ENCODE assay signal across 28 cellular contexts in genomic region chr10:56496087-56496486, GRCh38.
"Had no signal": no experiment of that assay in that cellular context is flagged by ENCODE, and none has a peak within 500 bp of the region (broad histone marks: within the 10 kb centered on the region; RNA-seq: fewer than 3 reads in every experiment).

No MANE protein-coding gene starts in this region.

- DNase-seq: effector memory CD8-positive, alpha-beta T cell; erythroblast; esophagus squamous epithelium; foreskin melanocyte; glutamatergic neuron; heart right ventricle; hippocampal formation; left cardiac atrium; left lung; mesenchymal stem cell; mucosa of descending colon; naive B cell; pancreas; right lobe of liver; small intestine; stimulated activated CD4-positive, alpha-beta T cell treated with anti-CD3 and anti-CD28 coated beads, Interleukin-1b, Interleukin-23, amount 100 ng/mL, for 48 hours; stimulated activated CD4-positive, alpha-beta T cell treated with anti-CD3 and anti-CD28 coated beads, Interleukin-4, amount 100 ng/mL, for 1 hour; stimulated activated CD8-positive, alpha-beta memory T cell treated with anti-CD3 and anti-CD28 coated beads, Interleukin-4, amount 100 ng/mL, for 48 hours; stimulated activated naive CD4-positive, alpha-beta T cell; stimulated activated naive CD8-positive, alpha-beta T cell treated with anti-CD3 and anti-CD28 coated beads, Interleukin-15, amount 100 ng/mL, for 72 hours; transverse colon; upper lobe of right lung; uterus had no signal

- ATAC-seq: effector memory CD8-positive, alpha-beta T cell; heart right ventricle; left cardiac atrium; left lung; mucosa of descending colon; natural killer cell treated with Interleukin-12 subunit alpha and Interleukin-12 subunit beta and Interleukin-15 and Interleukin-18, amount 100 ng/mL, for 72 hours; pancreas; right lobe of liver; stimulated activated naive CD8-positive, alpha-beta T cell treated with anti-CD3 and anti-CD28 coated beads, Interleukin-15, amount 100 ng/mL, for 72 hours; upper lobe of right lung had no signal

- H3K27ac ChIP-seq: esophagus squamous epithelium, heart right ventricle, left lung, neutrophil, pancreas, right lobe of liver, suprapubic skin, transverse colon, upper lobe of right lung, uterus had no signal

- H3K9me3 ChIP-seq: esophagus squamous epithelium, mucosa of descending colon, neutrophil, pancreas, right lobe of liver, suprapubic skin, transverse colon, upper lobe of right lung, uterus had no signal

- H3K36me3 ChIP-seq: esophagus squamous epithelium, heart right ventricle, left lung, neutrophil, pancreas, right lobe of liver, suprapubic skin, transverse colon, upper lobe of right lung, uterus had no signal

- H3K4me1 ChIP-seq: esophagus squamous epithelium, heart right ventricle, left lung, pancreas, right lobe of liver, suprapubic skin, transverse colon, upper lobe of right lung, uterus had no signal

- H3K27me3 ChIP-seq: esophagus squamous epithelium, heart right ventricle, left lung, neutrophil, pancreas, right lobe of liver, suprapubic skin, transverse colon, upper lobe of right lung, uterus had no signal

- FAIRE-seq: endometrium, islet of Langerhans, pancreas, small intestine had no signal

- H3K4me3 ChIP-seq: esophagus squamous epithelium, heart right ventricle, left lung, mucosa of descending colon, pancreas, right lobe of liver, suprapubic skin, transverse colon, upper lobe of right lung, uterus had no signal
